ENCODE assay signal across 8 cellular contexts in the genomic region with DNA sequence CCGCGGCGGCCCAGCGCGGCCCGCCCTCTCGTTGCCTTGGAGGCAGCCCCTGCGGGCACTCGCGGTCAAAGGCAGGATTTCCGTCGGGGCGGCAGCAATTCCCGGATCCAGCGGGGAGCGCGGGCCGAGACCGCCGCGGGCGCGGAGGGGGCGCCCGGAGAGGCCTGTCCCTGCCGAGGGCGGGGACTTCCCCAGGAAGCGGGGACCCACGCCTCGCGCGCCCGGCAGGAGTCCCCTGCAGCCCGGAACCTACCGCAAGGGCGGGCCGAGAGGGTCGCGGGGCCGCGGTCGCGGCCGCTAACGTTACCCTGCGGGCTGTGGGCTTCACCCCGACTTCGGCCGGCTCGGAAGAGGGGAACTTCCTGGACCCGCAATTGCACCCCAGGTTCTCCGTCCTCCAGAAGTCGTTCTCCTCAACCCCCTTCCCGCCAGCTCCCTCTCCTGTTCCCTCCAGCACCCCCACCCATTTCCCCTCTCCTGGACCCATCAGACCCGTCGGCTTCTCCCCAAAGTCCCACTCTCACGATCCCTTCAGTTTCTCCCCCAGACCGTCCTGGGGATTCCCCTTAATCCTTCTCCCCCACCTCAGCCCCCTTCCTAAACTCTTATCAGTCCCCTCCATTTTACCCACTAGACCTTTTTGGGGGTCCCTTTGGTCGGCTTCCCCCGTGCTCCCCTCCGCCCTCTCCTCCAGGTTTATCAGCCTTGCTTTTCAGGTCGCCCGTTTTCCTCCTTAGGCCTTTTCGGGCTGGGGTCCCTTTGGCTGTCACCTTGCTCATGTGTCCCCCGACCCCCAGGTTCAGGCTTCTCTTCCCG. TPM values are rescaled to one million over a fixed set of nuclear protein-coding genes. Genes with fewer than 3 reads are reported as not detected.
DNase-seq lines count a peak whose midpoint lies in the region; ATAC-seq and TF ChIP-seq lines count a peak whose summit lies in the region.

No MANE protein-coding gene starts in this region.

- H3K4me1 ChIP-seq in cardiac muscle cell (ENCODE audit: low read depth) = no peaks in the 10 kb centered on the region
- no peaks in the 10 kb centered on the region for H3K4me1 ChIP-seq in rectal smooth muscle tissue (ENCODE audit: control insufficient read depth, insufficient read depth, low read length)

- peaks cover 45% of the 10 kb centered on the region for H3K27me3 ChIP-seq in cardiac muscle cell
- H3K27me3 ChIP-seq in rectal smooth muscle tissue (ENCODE audit: control insufficient read depth, insufficient read depth, low read length) = peaks cover 12% of the 10 kb centered on the region

- H3K27ac ChIP-seq in cardiac muscle cell = no peak overlapping the region
- no peak overlapping the region for H3K27ac ChIP-seq in rectal smooth muscle tissue (ENCODE audit: low read depth, low read length)

- no peak for TF ChIP-seq CTCF in cardiac muscle cell (IDR thresholded peaks at IDR 0.05; ENCODE audit: low read depth, low read length)

- H3K36me3 ChIP-seq in cardiac muscle cell (no peaks in the 10 kb centered on the region), rectal smooth muscle tissue (ENCODE audit: control insufficient read depth, insufficient read depth, low read length) (no peaks in the 10 kb centered on the region)

- H3K4me3 ChIP-seq in cardiac muscle cell (peak overlapping the region; percentile 27), rectal smooth muscle tissue (ENCODE audit: low read length) (peak overlapping the region; percentile 67)

- ATAC-seq in HG02840 (IDR thresholded peaks at IDR 0.05; ENCODE audit: low FRiP score, unreplicated experiment) (no peak), HG02938 (IDR thresholded peaks at IDR 0.05; ENCODE audit: unreplicated experiment) (no peak)

- no peak overlapping the region for H3K9ac ChIP-seq in rectal smooth muscle tissue (ENCODE audit: low read length)

- peak; percentile 42 for DNase-seq in stimulated activated CD4-positive, alpha-beta T cell treated with anti-CD3 and anti-CD28 coated beads, Interleukin-12 subunit alpha, Interleukin-12 subunit beta, amount 100 ng/mL, for 4 hours
- DNase-seq in stimulated activated CD4-positive, alpha-beta T cell treated with anti-CD3 and anti-CD28 coated beads, Interleukin-2, amount 100 ng/mL, for 48 hours = no peak
- peak; percentile 85 for DNase-seq in activated effector memory CD4-positive, alpha-beta T cell treated with anti-CD3 and anti-CD28 coated beads, Interleukin-2, amount 50 U/mL, for 16 hours
- DNase-seq in cardiac muscle cell (ENCODE audit: low read depth in 1 of 2, low spot score in 1 of 2) = peak; percentile 26 to 32
- DNase-seq in middle frontal gyrus (ENCODE audit: extremely low spot score, low spot score) = no peak

- H3K9me3 ChIP-seq in cardiac muscle cell (ENCODE audit: low read depth) = no peaks in the 10 kb centered on the region

RNA-seq across cellular contexts. Expression of a gene that starts 0.6 kb away (rescaled TPM):
- total RNA-seq in cardiac muscle cell = not detected in 2 replicates
- 0.14 and 0.18 TPM in 2 replicates for polyA plus RNA-seq in cardiac muscle cell

RNA-seq across cellular contexts. Expression of a gene that starts 30.4 kb away (rescaled TPM):
- total RNA-seq in cardiac muscle cell = 31.0 and 58.1 TPM in 2 replicates
- 16.3 and 21.1 TPM in 2 replicates for polyA plus RNA-seq in cardiac muscle cell

RNA-seq across cellular contexts. Expression of a gene that starts 37.6 kb away (rescaled TPM):
- total RNA-seq in cardiac muscle cell = 30.4 and 36.5 TPM in 2 replicates
- 35.2 and 56.2 TPM in 2 replicates for polyA plus RNA-seq in cardiac muscle cell

Comparison
In these comparisons a context has a peak if more than half of its experiments do, and no peak if none do; other contexts are left out.
1. DNase-seq: peak in stimulated activated CD4-positive, alpha-beta T cell treated with anti-CD3 and anti-CD28 coated beads, Interleukin-12 subunit alpha, Interleukin-12 subunit beta, amount 100 ng/mL, for 4 hours (single experiment), activated effector memory CD4-positive, alpha-beta T cell treated with anti-CD3 and anti-CD28 coated beads, Interleukin-2, amount 50 U/mL, for 16 hours (single experiment) and cardiac muscle cell (2 of 2); none in stimulated activated CD4-positive, alpha-beta T cell treated with anti-CD3 and anti-CD28 coated beads, Interleukin-2, amount 100 ng/mL, for 48 hours (0 of 2) and middle frontal gyrus (single experiment).